1 cellular context compared by ENCODE assay signal in the genomic region with DNA sequence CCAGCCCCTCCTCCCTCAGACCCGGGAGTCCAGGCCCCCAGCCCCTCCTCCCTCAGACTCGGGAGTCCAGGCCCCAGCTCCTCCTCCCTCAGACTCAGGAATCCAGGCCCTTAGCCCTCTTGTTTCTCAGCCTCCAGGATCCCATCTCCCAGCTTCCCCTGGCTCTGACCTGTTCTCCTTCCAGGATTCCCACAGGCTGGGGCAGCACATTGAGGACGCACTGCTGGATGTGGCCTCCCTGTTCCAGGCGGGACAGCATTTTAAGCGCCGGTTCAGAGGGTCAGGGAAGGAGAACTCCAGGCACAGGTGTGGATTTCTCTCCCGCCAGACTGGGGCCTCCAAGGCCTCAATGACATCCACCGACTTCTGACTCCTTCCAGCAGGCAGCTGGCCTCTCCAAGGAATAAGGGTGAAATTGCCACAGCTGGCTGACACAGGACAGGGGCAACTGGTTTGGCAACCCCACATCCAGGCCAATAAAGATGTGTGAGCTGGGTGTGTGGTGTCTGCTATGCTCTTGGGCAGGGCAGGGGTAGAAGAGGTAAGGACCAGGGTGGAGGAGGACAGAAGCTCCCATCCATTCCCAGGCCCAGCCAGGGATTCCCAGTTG.
TF ChIP-seq lines count a peak whose summit lies in the region.

No MANE protein-coding gene starts in this region.

TF ChIP-seq in K562, 482 proteins besides CTCF, POLR2A, EP300 and RAD21 (continued from another document):
- TF ChIP-seq, protein P1, sequence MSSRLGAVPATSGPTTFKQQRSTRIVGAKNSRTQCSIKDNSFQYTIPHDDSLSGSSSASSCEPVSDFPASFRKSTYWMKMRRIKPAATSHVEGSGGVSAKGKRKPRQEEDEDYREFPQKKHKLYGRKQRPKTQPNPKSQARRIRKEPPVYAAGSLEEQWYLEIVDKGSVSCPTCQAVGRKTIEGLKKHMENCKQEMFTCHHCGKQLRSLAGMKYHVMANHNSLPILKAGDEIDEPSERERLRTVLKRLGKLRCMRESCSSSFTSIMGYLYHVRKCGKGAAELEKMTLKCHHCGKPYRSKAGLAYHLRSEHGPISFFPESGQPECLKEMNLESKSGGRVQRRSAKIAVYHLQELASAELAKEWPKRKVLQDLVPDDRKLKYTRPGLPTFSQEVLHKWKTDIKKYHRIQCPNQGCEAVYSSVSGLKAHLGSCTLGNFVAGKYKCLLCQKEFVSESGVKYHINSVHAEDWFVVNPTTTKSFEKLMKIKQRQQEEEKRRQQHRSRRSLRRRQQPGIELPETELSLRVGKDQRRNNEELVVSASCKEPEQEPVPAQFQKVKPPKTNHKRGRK (tag; IDR thresholded peaks at IDR 0.05) = no peak
